In genomic region chr4:53162926-53163325, GRCh38 we compare ENCODE assay signal across 9 cellular contexts.
"Had no signal": no experiment of that assay in that cellular context is flagged by ENCODE, and none has a peak within 500 bp of the region (broad histone marks: within the 10 kb centered on the region; RNA-seq: fewer than 3 reads in every experiment).

No MANE protein-coding gene starts in this region.

- H3K4me2 ChIP-seq: GM23338 had no signal

- ATAC-seq: GM23338, HCT116 had no signal

- H3K36me3 ChIP-seq: HAP-1 had no signal

- H3K27ac ChIP-seq: GM23248 had no signal

- H3K9me3 ChIP-seq: HAP-1 had no signal

- DNase-seq: GM23248, GOT3, H7, H9, HCEC 1CT, HFFc6 had no signal

- H2AFZ ChIP-seq: GM23248, GM23338 had no signal

- H3K9ac ChIP-seq: GM23248 had no signal

- H3K4me3 ChIP-seq: GM23248, GM23338, HAP-1 had no signal
